32 cellular contexts compared by ENCODE assay signal in the genomic region with DNA sequence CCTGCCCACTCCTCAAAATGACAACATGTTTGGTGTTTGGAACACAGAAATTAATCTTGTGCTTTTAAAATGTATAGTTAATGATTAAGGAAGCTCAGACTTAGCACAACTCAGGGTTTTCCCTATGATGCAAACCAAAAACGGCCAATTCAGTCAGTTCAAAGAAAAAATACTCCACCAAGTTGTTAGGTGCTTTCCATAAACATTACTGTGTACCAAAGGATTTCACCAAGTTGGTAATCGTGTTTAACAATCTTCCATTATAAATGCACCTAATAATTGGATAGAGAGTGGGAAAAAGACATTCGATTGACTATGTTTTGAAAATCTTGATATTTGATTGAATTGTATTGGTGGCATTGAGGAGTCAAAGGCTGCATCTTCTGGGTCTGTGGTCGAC. TPM values are rescaled to one million over a fixed set of nuclear protein-coding genes. Genes with fewer than 3 reads are reported as not detected.
DNase-seq lines count a peak whose midpoint lies in the region; ATAC-seq, FAIRE-seq and TF ChIP-seq lines count a peak whose summit lies in the region.
"Had no signal": no experiment of that assay in that cellular context is flagged by ENCODE, and none has a peak within 500 bp of the region (broad histone marks: within the 10 kb centered on the region; RNA-seq: fewer than 3 reads in every experiment).

No MANE protein-coding gene starts in this region.

- CTCF ChIA-PET in activated naive CD4-positive, alpha-beta T cell treated with anti-CD3 and anti-CD28 coated beads for 36 hours (lab: Charles Lee), result interaction anchor here (1.2 to 1.4 kb wide), 2 partner anchors 11 to 680 kb away, joined by 3 read pairs; no protein-coding TSS in a partner anchor
- CTCF ChIA-PET in activated naive CD4-positive, alpha-beta T cell treated with anti-CD3 and anti-CD28 coated beads, Interleukin-2, amount 10 ng/mL, durations not matched to agents 7 days and 5 days (lab: Charles Lee), result no interaction called here
- CTCF ChIA-PET in GM12878 (lab: Yijun Ruan, JAX), result interaction anchor here (1.2 to 12.3 kb wide), 8 partner anchors 9 to 396 kb away, joined by 3 to 153 read pairs (median 4); partner anchors contain the start of gene DUSP10

- no peak for TF ChIP-seq POLR2A in GM12878 (IDR thresholded peaks at IDR 0.05; ENCODE audit: low read depth, low read length)

- H3K4me3 Mint-ChIP-seq in activated naive CD4-positive, alpha-beta T cell treated with anti-CD3 and anti-CD28 coated beads for 36 hours, result no peak overlapping the region
- H3K4me3 Mint-ChIP-seq in activated naive CD4-positive, alpha-beta T cell treated with anti-CD3 and anti-CD28 coated beads, Interleukin-2, amount 10 ng/mL, durations not matched to agents 7 days and 5 days, result no peak overlapping the region
- peak overlapping the region; percentile 46 to 67 for H3K4me3 Mint-ChIP-seq in stimulated activated naive CD8-positive, alpha-beta T cell treated with anti-CD3 and anti-CD28 coated beads, Interleukin-15, amount 100 ng/mL, for 72 hours
- H3K4me3 Mint-ChIP-seq: effector memory CD8-positive, alpha-beta T cell; neural progenitor cell had no signal

- intact Hi-C loops in activated naive CD4-positive, alpha-beta T cell treated with anti-CD3 and anti-CD28 coated beads for 36 hours (cut with micrococcal nuclease), result loop anchor here (1.0 kb wide), 1 partner anchor 9 kb away; no protein-coding TSS in a partner anchor
- intact Hi-C loops in GM12878 (cut with micrococcal nuclease; ENCODE audit: unreplicated experiment), result loop anchor here (5.0 kb wide), 2 partner anchors 47 to 392 kb away; no protein-coding TSS in a partner anchor

- H3K79me2 ChIP-seq in OCI-LY3 (ENCODE audit: low read length) (no peaks in the 10 kb centered on the region), GM12878 (ENCODE audit: control insufficient read depth, insufficient read depth, low read length) (peaks cover 2% of the 10 kb centered on the region; the same call in 1 of the 2 replicates)
- H3K79me2 ChIP-seq: parathyroid adenoma had no signal

- in situ Hi-C loops in GM12878 (cut with MboI), result no loop called here

- H3K4me1 ChIP-seq in OCI-LY3 (ENCODE audit: low read length) (peaks cover 65% of the 10 kb centered on the region), GM12878 (ENCODE audit: control insufficient read depth, insufficient read depth, low read length) (peaks cover 42% of the 10 kb centered on the region)
- H3K4me1 ChIP-seq: neural progenitor cell, parathyroid adenoma, tibial artery had no signal

- H3K27ac ChIP-seq in OCI-LY3 (ENCODE audit: low read length) (peak overlapping the region; percentile 96), GM12878 (ENCODE audit: control insufficient read depth, insufficient read depth) (peak overlapping the region; percentile 89)
- H3K27ac ChIP-seq: neural progenitor cell, parathyroid adenoma, PC-9, SK-N-MC, tibial artery, WERI-Rb-1 had no signal

- H3K36me3 ChIP-seq in OCI-LY3 (replicated peaks; ENCODE audit: low read depth, low read length) (no peaks in the 10 kb centered on the region), GM12878 (ENCODE audit: control insufficient read depth in 2 of 2, insufficient read depth in 2 of 2, low read length in 1 of 2) (no peaks in the 10 kb centered on the region)
- H3K36me3 ChIP-seq: neural progenitor cell, tibial artery, WERI-Rb-1 had no signal

- no peaks in the 10 kb centered on the region for H3K36me3 Mint-ChIP-seq in activated naive CD4-positive, alpha-beta T cell treated with anti-CD3 and anti-CD28 coated beads for 36 hours (ENCODE audit: low read depth)
- peaks cover 5% of the 10 kb centered on the region for H3K36me3 Mint-ChIP-seq in activated naive CD4-positive, alpha-beta T cell treated with anti-CD3 and anti-CD28 coated beads, Interleukin-2, amount 10 ng/mL, durations not matched to agents 7 days and 5 days
- H3K36me3 Mint-ChIP-seq: neural progenitor cell had no signal

- no peak for DNase-seq in activated naive CD4-positive, alpha-beta T cell treated with anti-CD3 and anti-CD28 coated beads for 36 hours
- DNase-seq in activated naive CD4-positive, alpha-beta T cell treated with anti-CD3 and anti-CD28 coated beads, Interleukin-2, amount 10 ng/mL, durations not matched to agents 7 days and 5 days, result no peak
- DNase-seq in GM12878 (ENCODE audit: low read depth, low spot score) (no peak), NCI-H1930 (lab: John Stamatoyannopoulos, UW) (no peak), hypothalamus (lab: John Stamatoyannopoulos, UW) (no peak)
- no peak for DNase-seq in stimulated activated naive CD8-positive, alpha-beta T cell treated with anti-CD3 and anti-CD28 coated beads, Interleukin-15, amount 100 ng/mL, for 72 hours
- DNase-seq: activated CD4-positive, alpha-beta T cell treated with anti-CD3 and anti-CD28 coated beads, Interleukin-2, amount 50 U/mL, for 1 hour; caudate nucleus; cortex of kidney; DMS153; effector memory CD8-positive, alpha-beta T cell; erythroblast; glutamatergic neuron; islet precursor cell; Karpas-422; left ventricle myocardium superior; mesendoderm; NCI-H2029 treated with DMSO at 0.1 percent for 48 hours; NCI-H2227 treated with DMSO at 0.1 percent for 48 hours; NCI-H526; NK-92 treated with Interleukin-12 subunit alpha and Interleukin-12 subunit beta, amount 100 ng/mL, for 24 hours; PC-9; small intestine; T1000; tibial artery; WERI-Rb-1 had no signal

- ATAC-seq in GM12878, result peak; percentile 4; the same call in 2 of the 3 replicates
- no peak for ATAC-seq in stimulated activated naive CD8-positive, alpha-beta T cell treated with anti-CD3 and anti-CD28 coated beads, Interleukin-15, amount 100 ng/mL, for 72 hours
- ATAC-seq: effector memory CD8-positive, alpha-beta T cell; HCT116; HepG2; left ventricle myocardium superior had no signal

- RAD21 ChIA-PET in GM12878 (lab: Charles Lee; ENCODE audit: unreplicated experiment), result interaction anchor here (0.9 to 15.1 kb wide), 15 partner anchors 9 to 217 kb away, joined by 3 to 393 read pairs (median 7); partner anchors contain the start of gene DUSP10

- WGBS in GM12878 (ENCODE audit: insufficient coverage, insufficient replicate concordance, low lambda C conversion rate, missing lambda C conversion rate), result 6% methylated on average over 4 of the region's 4 CpGs

- H3K9me3 Mint-ChIP-seq in activated naive CD4-positive, alpha-beta T cell treated with anti-CD3 and anti-CD28 coated beads for 36 hours, result no peaks in the 10 kb centered on the region
- H3K9me3 Mint-ChIP-seq in activated naive CD4-positive, alpha-beta T cell treated with anti-CD3 and anti-CD28 coated beads, Interleukin-2, amount 10 ng/mL, durations not matched to agents 7 days and 5 days, result peaks cover 4% of the 10 kb centered on the region
- H3K9me3 Mint-ChIP-seq in stimulated activated naive CD8-positive, alpha-beta T cell treated with anti-CD3 and anti-CD28 coated beads, Interleukin-15, amount 100 ng/mL, for 72 hours, result no peaks in the 10 kb centered on the region
- H3K9me3 Mint-ChIP-seq: effector memory CD8-positive, alpha-beta T cell; neural progenitor cell had no signal

- peaks cover 64% of the 10 kb centered on the region for H3K4me1 Mint-ChIP-seq in activated naive CD4-positive, alpha-beta T cell treated with anti-CD3 and anti-CD28 coated beads for 36 hours (ENCODE audit: low read depth)
- peaks cover 60% of the 10 kb centered on the region for H3K4me1 Mint-ChIP-seq in activated naive CD4-positive, alpha-beta T cell treated with anti-CD3 and anti-CD28 coated beads, Interleukin-2, amount 10 ng/mL, durations not matched to agents 7 days and 5 days
- peaks cover 74% of the 10 kb centered on the region for H3K4me1 Mint-ChIP-seq in stimulated activated naive CD8-positive, alpha-beta T cell treated with anti-CD3 and anti-CD28 coated beads, Interleukin-15, amount 100 ng/mL, for 72 hours
- H3K4me1 Mint-ChIP-seq: neural progenitor cell had no signal

- peak; percentile 86 to 92; a peak in 3 of 4 replicates for TF ChIP-seq EP300 in GM12878 (IDR thresholded peaks at IDR 0.05; ENCODE audit: borderline replicate concordance in 1 of 2, control insufficient read depth in 1 of 2, low read depth in 2 of 2, low read length in 2 of 2)

- H3K4me3 ChIP-seq in OCI-LY3 (ENCODE audit: low read length) (peak overlapping the region; percentile 60), GM12878 (no peak overlapping the region)
- H3K4me3 ChIP-seq: neural progenitor cell, PC-9, SK-N-MC, tibial artery had no signal

- FAIRE-seq in GM12878 (lab: Jason Lieb, UNC), result no peak
- FAIRE-seq: HepG2, small intestine had no signal

- no peak for TF ChIP-seq RAD21 in GM12878 (IDR thresholded peaks at IDR 0.05; ENCODE audit: insufficient read depth, low read depth, low read length)

- H3K27me3 Mint-ChIP-seq in activated naive CD4-positive, alpha-beta T cell treated with anti-CD3 and anti-CD28 coated beads for 36 hours (ENCODE audit: low read depth), result no peaks in the 10 kb centered on the region
- H3K27me3 Mint-ChIP-seq in activated naive CD4-positive, alpha-beta T cell treated with anti-CD3 and anti-CD28 coated beads, Interleukin-2, amount 10 ng/mL, durations not matched to agents 7 days and 5 days, result no peaks in the 10 kb centered on the region
- H3K27me3 Mint-ChIP-seq in stimulated activated naive CD8-positive, alpha-beta T cell treated with anti-CD3 and anti-CD28 coated beads, Interleukin-15, amount 100 ng/mL, for 72 hours, result no peaks in the 10 kb centered on the region
- H3K27me3 Mint-ChIP-seq: effector memory CD8-positive, alpha-beta T cell had no signal

- BruUV-seq in GM12878 (replicated peaks; lab: Mats Ljungman, UMichigan), result no TSS peak

- POLR2A ChIA-PET in GM12878 (lab: Charles Lee), result interaction anchor here (0.6 to 13.0 kb wide), 7 partner anchors 17 to 896 kb away, joined by 3 to 203 read pairs (median 5); partner anchors contain the start of gene HLX

- H4K20me1 ChIP-seq in OCI-LY3 (ENCODE audit: insufficient read depth, low read length), result no peaks in the 10 kb centered on the region
- H4K20me1 ChIP-seq in GM12878 (ENCODE audit: control insufficient read depth, insufficient read depth), result no peaks in the 10 kb centered on the region

- H3K9me3 ChIP-seq in OCI-LY3 (ENCODE audit: insufficient read depth, low read length) (no peaks in the 10 kb centered on the region), GM12878 (replicated peaks; ENCODE audit: control insufficient read depth, insufficient read depth, low read length) (no peaks in the 10 kb centered on the region; the same call in 2 of the 3 replicates)
- H3K9me3 ChIP-seq: tibial artery had no signal

- H3K27me3 ChIP-seq in OCI-LY3 (ENCODE audit: low read depth, low read length), result no peaks in the 10 kb centered on the region
- no peaks in the 10 kb centered on the region for H3K27me3 ChIP-seq in GM12878 (replicated peaks in 1 of 2; ENCODE audit: control insufficient read depth in 2 of 2, insufficient read depth in 2 of 2, low read length in 1 of 2)
- H3K27me3 ChIP-seq: neural progenitor cell, tibial artery had no signal

- peak overlapping the region; percentile 74 for H3K9ac ChIP-seq in OCI-LY3 (ENCODE audit: low read length)
- 0 out of 2 replicates have a peak overlapping the region, but pooled peaks have one; percentile 47 for H3K9ac ChIP-seq in GM12878 (ENCODE audit: control insufficient read depth, insufficient read depth, low read length)
- H3K9ac ChIP-seq: neural progenitor cell, parathyroid adenoma had no signal

- TF ChIP-seq CTCF in OCI-LY3 (IDR thresholded peaks at IDR 0.05; ENCODE audit: low read depth, low read length) (no peak), GM12878 (IDR thresholded peaks at IDR 0.05 in 2 of 3, conservative IDR thresholded peaks at IDR 0.05 in 1 of 3; ENCODE audit: control insufficient read depth in 2 of 3, extremely low read depth in 1 of 3, insufficient read depth in 1 of 3, low read depth in 3 of 3, low read length in 3 of 3) (no peak)

- H3K4me2 ChIP-seq in OCI-LY3 (ENCODE audit: low read length), result peak overlapping the region; percentile 91
- peak overlapping the region; percentile 64; the same call in 1 of the 2 replicates for H3K4me2 ChIP-seq in GM12878 (ENCODE audit: control insufficient read depth, insufficient read depth)
- H3K4me2 ChIP-seq: neural progenitor cell, PC-9 had no signal

- SMC1A ChIA-PET in GM12878 (lab: Charles Lee; ENCODE audit: uncharacterized antibody, unreplicated experiment), result interaction anchor here (0.6 to 18.9 kb wide), 14 partner anchors 9 to 232 kb away, joined by 3 to 510 read pairs (median 9); partner anchors contain the start of gene DUSP10

- H2AFZ ChIP-seq in OCI-LY3 (ENCODE audit: low read depth, low read length), result peak overlapping the region; percentile 13; the same call in 1 of the 2 replicates
- H2AFZ ChIP-seq in GM12878 (ENCODE audit: control insufficient read depth, low read depth, low read length), result peak overlapping the region; percentile 22; the same call in 1 of the 2 replicates
- H2AFZ ChIP-seq: neural progenitor cell, parathyroid adenoma, PC-9 had no signal

- peak overlapping the region; percentile 55 for H3K27ac Mint-ChIP-seq in activated naive CD4-positive, alpha-beta T cell treated with anti-CD3 and anti-CD28 coated beads for 36 hours
- no peak overlapping the region for H3K27ac Mint-ChIP-seq in activated naive CD4-positive, alpha-beta T cell treated with anti-CD3 and anti-CD28 coated beads, Interleukin-2, amount 10 ng/mL, durations not matched to agents 7 days and 5 days
- H3K27ac Mint-ChIP-seq in stimulated activated naive CD8-positive, alpha-beta T cell treated with anti-CD3 and anti-CD28 coated beads, Interleukin-15, amount 100 ng/mL, for 72 hours, result peak overlapping the region; percentile 92 to 94
- H3K27ac Mint-ChIP-seq: neural progenitor cell had no signal

RNA-seq across cellular contexts. Expression of gene DUSP10, which starts 33.3 kb away (rescaled TPM):
- 1 to 10 TPM; 9.1 TPM for total RNA-seq in activated naive CD4-positive, alpha-beta T cell treated with anti-CD3 and anti-CD28 coated beads for 36 hours
- 55.2 and 55.7 TPM in 2 replicates for total RNA-seq in GM12878 (2013; cell fraction: nucleolus; rRNA removed)
- total RNA-seq in GM12878 (2014; rRNA removed) (37.7 and 38.4 TPM in 2 replicates), GM12878 (2014; rRNA removed; fragmentation: Illumina TruSeq; extraction: Trizol) (33.3 and 34.9 TPM in 2 replicates), GM12878 (2021) (27.6 and 27.7 TPM in 2 replicates)
- 12.1 TPM for polyA plus RNA-seq in GM12878 (2011; ENCODE audit: low read depth)
- polyA plus RNA-seq in GM12878 (2011; rRNA removed) (32.3 and 36.7 TPM in 2 replicates), GM12878 (2014; fragmentation: Illumina TruSeq; extraction: Trizol) (26.9 and 27.4 TPM in 2 replicates), GM12878 (2014; fragmentation: Nextera tagmentation; extraction: Ambion mirVana) (10 to 100 TPM; 20.3 to 32.1 TPM), GM12878 (2014; rRNA removed) (22.9 and 27.3 TPM in 2 replicates), GM12878 (2016; fragmentation: Nextera tagmentation; extraction: Ambion mirVana) (10 to 100 TPM; 27.7 to 28.0 TPM)
- polyA plus RNA-seq in GM12878 (2011; cell fraction: cytosol; rRNA removed), result 54.2 and 57.2 TPM in 2 replicates
- polyA plus RNA-seq in GM12878 (2011; cell fraction: nucleus; rRNA removed), result 39.7 and 50.3 TPM in 2 replicates
- 17.1 and 20.4 TPM in 2 replicates for polyA plus RNA-seq in GM12878 (2012)
- 84.4 and 93.6 TPM in 2 replicates for polyA minus RNA-seq in GM12878 (2011; rRNA and poly(A)+ RNA removed)
- 18.3 and 20.3 TPM in 2 replicates for polyA minus RNA-seq in GM12878 (2011; cell fraction: cytosol; rRNA and poly(A)+ RNA removed)
- 60.7 and 101 TPM in 2 replicates for polyA minus RNA-seq in GM12878 (2011; cell fraction: nucleus; rRNA and poly(A)+ RNA removed)

Comparison
In these comparisons a context has a peak if more than half of its experiments do, and no peak if none do; other contexts are left out.
1. H3K4me3 Mint-ChIP-seq: peak in stimulated activated naive CD8-positive, alpha-beta T cell treated with anti-CD3 and anti-CD28 coated beads, Interleukin-15, amount 100 ng/mL, for 72 hours (2 of 2); none in activated naive CD4-positive, alpha-beta T cell treated with anti-CD3 and anti-CD28 coated beads for 36 hours (single experiment) and activated naive CD4-positive, alpha-beta T cell treated with anti-CD3 and anti-CD28 coated beads, Interleukin-2, amount 10 ng/mL, durations not matched to agents 7 days and 5 days (single experiment).